1 cellular context compared by ENCODE assay signal in genomic region chr18:75439356-75439755, GRCh38.
TF ChIP-seq lines count a peak whose summit lies in the region.

No MANE protein-coding gene starts in this region.

TF ChIP-seq in GM23338, 12 proteins besides CTCF, POLR2A, EP300 and RAD21 (continued from another document):
- TF ChIP-seq, protein P1, sequence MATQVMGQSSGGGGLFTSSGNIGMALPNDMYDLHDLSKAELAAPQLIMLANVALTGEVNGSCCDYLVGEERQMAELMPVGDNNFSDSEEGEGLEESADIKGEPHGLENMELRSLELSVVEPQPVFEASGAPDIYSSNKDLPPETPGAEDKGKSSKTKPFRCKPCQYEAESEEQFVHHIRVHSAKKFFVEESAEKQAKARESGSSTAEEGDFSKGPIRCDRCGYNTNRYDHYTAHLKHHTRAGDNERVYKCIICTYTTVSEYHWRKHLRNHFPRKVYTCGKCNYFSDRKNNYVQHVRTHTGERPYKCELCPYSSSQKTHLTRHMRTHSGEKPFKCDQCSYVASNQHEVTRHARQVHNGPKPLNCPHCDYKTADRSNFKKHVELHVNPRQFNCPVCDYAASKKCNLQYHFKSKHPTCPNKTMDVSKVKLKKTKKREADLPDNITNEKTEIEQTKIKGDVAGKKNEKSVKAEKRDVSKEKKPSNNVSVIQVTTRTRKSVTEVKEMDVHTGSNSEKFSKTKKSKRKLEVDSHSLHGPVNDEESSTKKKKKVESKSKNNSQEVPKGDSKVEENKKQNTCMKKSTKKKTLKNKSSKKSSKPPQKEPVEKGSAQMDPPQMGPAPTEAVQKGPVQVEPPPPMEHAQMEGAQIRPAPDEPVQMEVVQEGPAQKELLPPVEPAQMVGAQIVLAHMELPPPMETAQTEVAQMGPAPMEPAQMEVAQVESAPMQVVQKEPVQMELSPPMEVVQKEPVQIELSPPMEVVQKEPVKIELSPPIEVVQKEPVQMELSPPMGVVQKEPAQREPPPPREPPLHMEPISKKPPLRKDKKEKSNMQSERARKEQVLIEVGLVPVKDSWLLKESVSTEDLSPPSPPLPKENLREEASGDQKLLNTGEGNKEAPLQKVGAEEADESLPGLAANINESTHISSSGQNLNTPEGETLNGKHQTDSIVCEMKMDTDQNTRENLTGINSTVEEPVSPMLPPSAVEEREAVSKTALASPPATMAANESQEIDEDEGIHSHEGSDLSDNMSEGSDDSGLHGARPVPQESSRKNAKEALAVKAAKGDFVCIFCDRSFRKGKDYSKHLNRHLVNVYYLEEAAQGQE (IDR thresholded peaks at IDR 0.05; ENCODE audit: unreplicated experiment): no peak
- TF ChIP-seq ZNF462 (CRISPR knock-in tag; IDR thresholded peaks at IDR 0.05) (no peak), POLR2AphosphoS5 (IDR thresholded peaks at IDR 0.05; ENCODE audit: low read depth) (no peak), ZNF114 (CRISPR knock-in tag; IDR thresholded peaks at IDR 0.05) (no peak), STAT1 (IDR thresholded peaks at IDR 0.05; ENCODE audit: unreplicated experiment) (no peak), ZNF331 (CRISPR knock-in tag; IDR thresholded peaks at IDR 0.05; ENCODE audit: low read depth) (no peak), EZH2phosphoT487 (IDR thresholded peaks at IDR 0.05; ENCODE audit: unreplicated experiment) (no peak), CREB1 (CRISPR knock-in tag; IDR thresholded peaks at IDR 0.05; ENCODE audit: low read depth) (no peak)
TF ChIP-seq in GM23338: peak in this region for 0.
